ENCODE assay signal across 9 cellular contexts in the genomic region with DNA sequence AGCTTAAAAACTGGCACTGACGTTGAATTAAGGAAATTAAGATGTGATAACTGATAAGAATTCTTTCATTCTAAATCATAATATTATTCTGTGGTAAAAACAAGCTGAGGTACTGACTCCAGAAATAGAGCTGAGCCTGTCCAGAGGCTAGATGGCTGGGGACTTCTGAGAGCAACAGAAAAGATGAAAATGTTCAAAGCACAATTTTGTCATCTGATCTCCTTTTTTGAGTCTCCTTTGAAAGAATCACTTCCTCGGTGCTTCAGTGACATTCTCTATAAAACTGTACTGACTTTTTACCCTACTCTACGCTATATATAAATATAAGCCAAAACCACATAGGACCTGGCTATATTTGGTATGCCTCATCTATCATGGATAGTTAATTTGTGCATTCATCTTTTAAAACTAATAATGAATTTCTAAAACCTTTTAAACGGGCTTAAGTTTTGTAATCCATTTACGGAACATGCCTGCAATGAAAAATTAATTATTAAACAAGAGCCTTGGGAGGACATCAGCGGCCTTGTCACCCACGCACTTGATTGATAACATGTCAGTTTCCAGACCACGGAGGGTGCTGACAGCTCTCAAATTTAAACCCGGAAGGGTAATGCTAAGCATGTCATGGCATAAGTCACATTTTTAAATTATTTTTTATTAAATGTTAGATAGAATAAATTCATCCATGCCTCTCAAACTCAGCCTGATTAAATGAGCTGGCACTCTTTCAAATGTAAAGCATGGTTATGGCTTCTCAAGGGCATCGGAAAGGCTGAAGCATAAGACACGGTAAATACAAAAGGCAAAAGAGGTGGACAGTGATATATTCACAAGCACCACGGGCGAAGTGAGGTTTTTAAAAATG.
A peak's percentile ranks its signal among the peaks of the same experiment; 100 is the strongest.
DNase-seq lines count a peak whose midpoint lies in the region; ATAC-seq and TF ChIP-seq lines count a peak whose summit lies in the region.
"Had no signal": no experiment of that assay in that cellular context is flagged by ENCODE, and none has a peak within 500 bp of the region (broad histone marks: within the 10 kb centered on the region; RNA-seq: fewer than 3 reads in every experiment).

No MANE protein-coding gene starts in this region.

- no peak overlapping the region for H2BK120ac ChIP-seq in mesendoderm (ENCODE audit: low read depth, low read length)

- H3K4me1 ChIP-seq in thyroid gland (peaks cover 0 to 4% of the 10 kb centered on the region in 2 donors), mesendoderm (ENCODE audit: control insufficient read depth, low read depth, low read length) (no peaks in the 10 kb centered on the region)

- no peak overlapping the region for H3K56ac ChIP-seq in mesendoderm (ENCODE audit: low read length)

- no peaks in the 10 kb centered on the region for H3K79me2 ChIP-seq in mesendoderm (ENCODE audit: control insufficient read depth, insufficient read depth, low read length)

- H3K9me3 ChIP-seq in thyroid gland = no peaks in the 10 kb centered on the region

- no peak overlapping the region for H4K8ac ChIP-seq in mesendoderm (ENCODE audit: low read depth, low read length)

- H3K4me2 ChIP-seq in mesendoderm (ENCODE audit: low read length) = no peak overlapping the region

- H3K27ac ChIP-seq in thyroid gland (no peak overlapping the region), mesendoderm (ENCODE audit: low read depth, low read length) (no peak overlapping the region)

- H3K27me3 ChIP-seq in thyroid gland (no peaks in the 10 kb centered on the region), mesendoderm (ENCODE audit: insufficient read depth, low read length, poor library complexity) (no peaks in the 10 kb centered on the region)

- no peak overlapping the region for H3K18ac ChIP-seq in mesendoderm (ENCODE audit: low read length)

- H3K4ac ChIP-seq in mesendoderm (ENCODE audit: low read depth, low read length) = no peak overlapping the region

- 64 to 68% methylated on average over 13 of the region's 13 CpGs for WGBS in thyroid gland, 2 donors
- no CpG with 5 or more reads among the region's 13 CpGs for WGBS in mesendoderm (ENCODE audit: extremely low coverage, insufficient coverage, low lambda C conversion rate)

- no peaks in the 10 kb centered on the region for H3K79me1 ChIP-seq in mesendoderm (ENCODE audit: low read length)

- no peak overlapping the region for H2BK5ac ChIP-seq in mesendoderm (ENCODE audit: low read length)

- intact Hi-C loops in thyroid gland (cut with DNase I) = no loop called here

- no peak for TF ChIP-seq POLR2A in thyroid gland (IDR thresholded peaks at IDR 0.05)

- no peak overlapping the region for H2AK5ac ChIP-seq in mesendoderm (ENCODE audit: low read length)

- no peak overlapping the region for H4K5ac ChIP-seq in mesendoderm (ENCODE audit: low read length)

- H3K36me3 ChIP-seq in thyroid gland (no peaks in the 10 kb centered on the region), mesendoderm (ENCODE audit: control insufficient read depth, insufficient read depth, low read length) (no peaks in the 10 kb centered on the region)

- TF ChIP-seq CTCF in thyroid gland (IDR thresholded peaks at IDR 0.05) = no peak

- no peak overlapping the region for H3K9ac ChIP-seq in mesendoderm (ENCODE audit: low read length)

- ATAC-seq in GM21786 (IDR thresholded peaks at IDR 0.05; ENCODE audit: unreplicated experiment) (peak; percentile 42), left lobe of liver (peak; percentile 56)

- in situ Hi-C loops in Caki2 (cut with HindIII; ENCODE audit: low pct_unique_long_range_greater_than_20kb, low sequenced_read_pairs) = no loop called here

- no peak overlapping the region for H3K23ac ChIP-seq in mesendoderm (ENCODE audit: low read length)

- peak; percentile 11 for DNase-seq in Caki2 (ENCODE audit: low read depth)
- peak; percentile 61 for DNase-seq in NCI-H1092 treated with DMSO at 0.1 percent for 48 hours (lab: John Stamatoyannopoulos, UW)
- DNase-seq in left lobe of liver (ENCODE audit: low spot score) = no peak
- no peak for DNase-seq in NCI-H2196 treated with DMSO at 0.1 percent for 48 hours (lab: John Stamatoyannopoulos, UW; ENCODE audit: unreplicated experiment)
- DNase-seq in thyroid gland = no peak
- no peak for DNase-seq in mesendoderm
- no peak for DNase-seq in NCI-H2171 (lab: John Stamatoyannopoulos, UW)
- DNase-seq: activated CD4-positive, alpha-beta memory T cell treated with anti-CD3 and anti-CD28 coated beads, Interleukin-2, amount 10 ng/mL, durations not matched to agents 7 days and 5 days had no signal

- H2BK15ac ChIP-seq in mesendoderm (replicated peaks; ENCODE audit: low read depth) = no peak overlapping the region

- H3K4me3 ChIP-seq in thyroid gland (replicated peaks in 1 of 3) (no peak overlapping the region), mesendoderm (ENCODE audit: low read length) (no peak overlapping the region)

Comparison
In these comparisons a context has a peak if more than half of its experiments do, and no peak if none do; other contexts are left out.
1. DNase-seq: peak in Caki2 (single experiment) and NCI-H1092 treated with DMSO at 0.1 percent for 48 hours (single experiment); none in left lobe of liver (single experiment), NCI-H2196 treated with DMSO at 0.1 percent for 48 hours (single experiment), thyroid gland (0 of 2), mesendoderm (single experiment) and NCI-H2171 (single experiment).